In the genomic region with DNA sequence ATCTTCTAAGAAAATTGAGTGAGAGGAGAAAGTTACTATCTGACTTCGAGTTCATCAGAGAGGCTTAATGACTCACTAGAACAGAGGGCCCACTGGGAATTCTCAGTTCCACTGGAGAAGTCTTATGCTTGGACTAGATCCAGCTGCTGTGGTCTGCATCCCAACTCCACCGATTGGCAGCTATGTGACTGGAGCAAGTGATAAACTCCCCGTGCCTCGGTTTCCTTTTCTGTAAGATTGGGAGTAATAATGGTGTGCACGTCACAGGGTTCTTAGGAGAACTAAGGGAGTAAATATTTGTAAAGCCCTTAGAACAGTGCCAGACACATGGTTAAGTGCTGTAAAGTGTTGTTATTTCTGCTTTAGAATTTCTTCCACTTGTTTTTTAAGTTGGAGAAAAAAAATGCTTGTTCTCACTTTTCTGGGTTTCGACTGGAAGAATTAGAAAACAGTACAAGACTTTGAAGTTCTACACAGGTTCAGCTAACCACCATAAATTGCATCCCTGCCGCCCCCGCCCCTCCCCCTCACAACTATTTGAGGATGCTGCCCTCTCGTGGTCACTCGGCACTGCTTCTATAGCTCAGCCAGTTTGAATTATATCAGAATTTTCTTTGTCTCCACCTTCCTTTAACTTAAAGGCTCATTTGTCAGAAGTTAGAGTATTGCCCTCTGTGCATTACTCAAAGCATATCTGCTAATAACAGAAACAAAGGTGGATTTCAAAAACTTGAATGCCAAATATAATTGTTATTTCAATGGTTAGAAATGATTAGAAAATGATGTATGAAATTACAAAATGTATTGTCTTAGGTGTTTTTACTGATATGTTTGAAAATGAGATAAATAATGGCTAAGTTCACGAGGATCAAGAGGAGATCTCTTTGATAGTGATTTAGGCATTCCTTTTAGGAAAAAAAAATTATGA, we compare ENCODE assay signal across 9 cellular contexts.
DNase-seq lines count a peak whose midpoint lies in the region; ATAC-seq lines count a peak whose summit lies in the region.
"Had no signal": no experiment of that assay in that cellular context is flagged by ENCODE, and none has a peak within 500 bp of the region (broad histone marks: within the 10 kb centered on the region; RNA-seq: fewer than 3 reads in every experiment).

No MANE protein-coding gene starts in this region.

- WGBS in mesendoderm (ENCODE audit: extremely low coverage, insufficient coverage, low lambda C conversion rate), result 100% methylated on average over 1 of the region's 11 CpGs

- DNase-seq in DMS 273 (lab: John Stamatoyannopoulos, UW; ENCODE audit: unreplicated experiment), result peak; percentile 86
- peak; percentile 81 for DNase-seq in NCI-H82 (lab: John Stamatoyannopoulos, UW)
- peak; percentile 78 for DNase-seq in activated CD8-positive, alpha-beta T cell treated with anti-CD3 and anti-CD28 coated beads, Interleukin-2, amount 10 ng/mL, durations not matched to agents 7 days and 5 days
- DNase-seq in effector memory CD4-positive, alpha-beta T cell, result peak; percentile 19 to 54 (median 47)
- DNase-seq in mesendoderm, result peak; percentile 72
- DNase-seq in stimulated activated CD8-positive, alpha-beta memory T cell treated with anti-CD3 and anti-CD28 coated beads, Interleukin-15, amount 100 ng/mL, for 24 hours (ENCODE audit: low read depth), result peak; percentile 45

- no peaks in the 10 kb centered on the region for H3K36me3 Mint-ChIP-seq in activated CD8-positive, alpha-beta T cell treated with anti-CD3 and anti-CD28 coated beads, Interleukin-2, amount 10 ng/mL, durations not matched to agents 7 days and 5 days (ENCODE audit: low read depth)
- H3K36me3 Mint-ChIP-seq: activated naive CD4-positive, alpha-beta T cell treated with anti-CD3 and anti-CD28 coated beads, Interleukin-2, amount 50 U/mL, for 24 hours had no signal

- H3K4me1 ChIP-seq in effector memory CD4-positive, alpha-beta T cell (ENCODE audit: control insufficient read depth, insufficient read depth, low read length, poor library complexity, severe bottlenecking), result peaks cover 2% of the 10 kb centered on the region
- no peaks in the 10 kb centered on the region for H3K4me1 ChIP-seq in mesendoderm (ENCODE audit: control insufficient read depth, low read depth, low read length)

- H3K4me3 ChIP-seq in effector memory CD4-positive, alpha-beta T cell (ENCODE audit: insufficient read depth, low read depth, low read length, poor library complexity, severe bottlenecking), result no peak overlapping the region
- no peak overlapping the region for H3K4me3 ChIP-seq in mesendoderm (ENCODE audit: low read length)

- no peaks in the 10 kb centered on the region for H3K27me3 ChIP-seq in effector memory CD4-positive, alpha-beta T cell (replicated peaks; ENCODE audit: control insufficient read depth, insufficient read depth, low read length, poor library complexity, severe bottlenecking)
- H3K27me3 ChIP-seq in mesendoderm (ENCODE audit: insufficient read depth, low read length, poor library complexity), result no peaks in the 10 kb centered on the region

- no peak overlapping the region for H3K56ac ChIP-seq in mesendoderm (ENCODE audit: low read length)

- H4K5ac ChIP-seq in mesendoderm (ENCODE audit: low read length), result no peak overlapping the region

- no peak overlapping the region for H2BK5ac ChIP-seq in mesendoderm (ENCODE audit: low read length)

- H4K8ac ChIP-seq in mesendoderm (ENCODE audit: low read depth, low read length), result no peak overlapping the region

- no peaks in the 10 kb centered on the region for H3K9me3 ChIP-seq in effector memory CD4-positive, alpha-beta T cell (ENCODE audit: control insufficient read depth, low read length)

- peaks cover 19% of the 10 kb centered on the region for H3K27me3 Mint-ChIP-seq in activated CD8-positive, alpha-beta T cell treated with anti-CD3 and anti-CD28 coated beads, Interleukin-2, amount 10 ng/mL, durations not matched to agents 7 days and 5 days (ENCODE audit: low read depth)
- H3K27me3 Mint-ChIP-seq: activated naive CD4-positive, alpha-beta T cell treated with anti-CD3 and anti-CD28 coated beads, Interleukin-2, amount 50 U/mL, for 24 hours had no signal

- no peak overlapping the region for H3K18ac ChIP-seq in mesendoderm (ENCODE audit: low read length)

- H3K23ac ChIP-seq in mesendoderm (ENCODE audit: low read length), result no peak overlapping the region

- H2AK5ac ChIP-seq in mesendoderm (ENCODE audit: low read length), result no peak overlapping the region

- no peaks in the 10 kb centered on the region for H3K4me1 Mint-ChIP-seq in activated CD8-positive, alpha-beta T cell treated with anti-CD3 and anti-CD28 coated beads, Interleukin-2, amount 10 ng/mL, durations not matched to agents 7 days and 5 days (ENCODE audit: low read depth)

- no peak overlapping the region for H2BK15ac ChIP-seq in mesendoderm (replicated peaks; ENCODE audit: low read depth)

- H3K27ac ChIP-seq in effector memory CD4-positive, alpha-beta T cell (ENCODE audit: insufficient read depth, low read length, poor library complexity, severe bottlenecking), result no peak overlapping the region
- no peak overlapping the region for H3K27ac ChIP-seq in mesendoderm (ENCODE audit: low read depth, low read length)

- H3K9me3 Mint-ChIP-seq in activated CD8-positive, alpha-beta T cell treated with anti-CD3 and anti-CD28 coated beads, Interleukin-2, amount 10 ng/mL, durations not matched to agents 7 days and 5 days (ENCODE audit: insufficient read depth), result no peaks in the 10 kb centered on the region
- H3K9me3 Mint-ChIP-seq: activated naive CD4-positive, alpha-beta T cell treated with anti-CD3 and anti-CD28 coated beads, Interleukin-2, amount 50 U/mL, for 24 hours had no signal

- no peak overlapping the region for H3K9ac ChIP-seq in mesendoderm (ENCODE audit: low read length)

- ATAC-seq in HG02981 (IDR thresholded peaks at IDR 0.05; ENCODE audit: unreplicated experiment) (peak; percentile 50), GM19328 (IDR thresholded peaks at IDR 0.05; ENCODE audit: unreplicated experiment) (no peak)
- peak; percentile 86 for ATAC-seq in activated CD8-positive, alpha-beta T cell treated with anti-CD3 and anti-CD28 coated beads, Interleukin-2, amount 10 ng/mL, durations not matched to agents 7 days and 5 days

- no peak overlapping the region for H3K27ac Mint-ChIP-seq in activated CD8-positive, alpha-beta T cell treated with anti-CD3 and anti-CD28 coated beads, Interleukin-2, amount 10 ng/mL, durations not matched to agents 7 days and 5 days
- H3K27ac Mint-ChIP-seq: activated naive CD4-positive, alpha-beta T cell treated with anti-CD3 and anti-CD28 coated beads, Interleukin-2, amount 50 U/mL, for 24 hours had no signal

- H3K4me3 Mint-ChIP-seq in activated CD8-positive, alpha-beta T cell treated with anti-CD3 and anti-CD28 coated beads, Interleukin-2, amount 10 ng/mL, durations not matched to agents 7 days and 5 days, result no peak overlapping the region
- H3K4me3 Mint-ChIP-seq: activated naive CD4-positive, alpha-beta T cell treated with anti-CD3 and anti-CD28 coated beads, Interleukin-2, amount 50 U/mL, for 24 hours had no signal

- H3K4me2 ChIP-seq in mesendoderm (ENCODE audit: low read length), result no peak overlapping the region

- H3K79me1 ChIP-seq in mesendoderm (ENCODE audit: low read length), result no peaks in the 10 kb centered on the region

- H3K79me2 ChIP-seq in mesendoderm (ENCODE audit: control insufficient read depth, insufficient read depth, low read length), result no peaks in the 10 kb centered on the region

- H3K36me3 ChIP-seq in effector memory CD4-positive, alpha-beta T cell (ENCODE audit: control insufficient read depth, insufficient read depth, low read length), result no peaks in the 10 kb centered on the region
- no peaks in the 10 kb centered on the region for H3K36me3 ChIP-seq in mesendoderm (ENCODE audit: control insufficient read depth, insufficient read depth, low read length)

- no peak overlapping the region for H3K4ac ChIP-seq in mesendoderm (ENCODE audit: low read depth, low read length)

- CTCF ChIA-PET in activated CD8-positive, alpha-beta T cell treated with anti-CD3 and anti-CD28 coated beads, Interleukin-2, amount 10 ng/mL, durations not matched to agents 7 days and 5 days (lab: Charles Lee), result interaction anchor here (0.6 to 4.3 kb wide), 38 partner anchors 8 to 456 kb away, joined by 3 to 29 read pairs (median 4); no protein-coding TSS in a partner anchor

- POLR2A ChIA-PET in activated CD8-positive, alpha-beta T cell treated with anti-CD3 and anti-CD28 coated beads, Interleukin-2, amount 10 ng/mL, durations not matched to agents 7 days and 5 days (lab: Charles Lee), result no interaction called here

- no peak overlapping the region for H2BK120ac ChIP-seq in mesendoderm (ENCODE audit: low read depth, low read length)
